ENCODE assay signal across 1 cellular context in genomic region chr12:106522708-106523107, GRCh38.
A peak's percentile ranks its signal among the peaks of the same experiment; 100 is the strongest.
TF ChIP-seq lines count a peak whose summit lies in the region.

No MANE protein-coding gene starts in this region.

TF ChIP-seq in K562, 482 proteins besides CTCF, POLR2A, EP300 and RAD21 (continued from another document and continues in another):
- TF ChIP-seq NR0B1 (IDR thresholded peaks at IDR 0.05; ENCODE audit: partially characterized antibody): no peak
- no peak for TF ChIP-seq KDM4B (IDR thresholded peaks at IDR 0.05; ENCODE audit: borderline replicate concordance in 2 of 2, low read depth in 1 of 2)
- TF ChIP-seq, protein P1, sequence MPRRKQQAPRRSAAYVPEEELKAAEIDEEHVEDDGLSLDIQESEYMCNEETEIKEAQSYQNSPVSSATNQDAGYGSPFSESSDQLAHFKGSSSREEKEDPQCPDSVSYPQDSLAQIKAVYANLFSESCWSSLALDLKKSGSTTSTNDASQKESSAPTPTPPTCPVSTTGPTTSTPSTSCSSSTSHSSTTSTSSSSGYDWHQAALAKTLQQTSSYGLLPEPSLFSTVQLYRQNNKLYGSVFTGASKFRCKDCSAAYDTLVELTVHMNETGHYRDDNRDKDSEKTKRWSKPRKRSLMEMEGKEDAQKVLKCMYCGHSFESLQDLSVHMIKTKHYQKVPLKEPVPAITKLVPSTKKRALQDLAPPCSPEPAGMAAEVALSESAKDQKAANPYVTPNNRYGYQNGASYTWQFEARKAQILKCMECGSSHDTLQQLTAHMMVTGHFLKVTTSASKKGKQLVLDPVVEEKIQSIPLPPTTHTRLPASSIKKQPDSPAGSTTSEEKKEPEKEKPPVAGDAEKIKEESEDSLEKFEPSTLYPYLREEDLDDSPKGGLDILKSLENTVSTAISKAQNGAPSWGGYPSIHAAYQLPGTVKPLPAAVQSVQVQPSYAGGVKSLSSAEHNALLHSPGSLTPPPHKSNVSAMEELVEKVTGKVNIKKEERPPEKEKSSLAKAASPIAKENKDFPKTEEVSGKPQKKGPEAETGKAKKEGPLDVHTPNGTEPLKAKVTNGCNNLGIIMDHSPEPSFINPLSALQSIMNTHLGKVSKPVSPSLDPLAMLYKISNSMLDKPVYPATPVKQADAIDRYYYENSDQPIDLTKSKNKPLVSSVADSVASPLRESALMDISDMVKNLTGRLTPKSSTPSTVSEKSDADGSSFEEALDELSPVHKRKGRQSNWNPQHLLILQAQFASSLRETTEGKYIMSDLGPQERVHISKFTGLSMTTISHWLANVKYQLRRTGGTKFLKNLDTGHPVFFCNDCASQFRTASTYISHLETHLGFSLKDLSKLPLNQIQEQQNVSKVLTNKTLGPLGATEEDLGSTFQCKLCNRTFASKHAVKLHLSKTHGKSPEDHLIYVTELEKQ (CRISPR knock-in tag; IDR thresholded peaks at IDR 0.05): no peak
- TF ChIP-seq SMARCE1 (IDR thresholded peaks at IDR 0.05): peak; percentile 61; the same call in 1 of the 2 replicates
- no peak for TF ChIP-seq ZC3H11A (IDR thresholded peaks at IDR 0.05; ENCODE audit: low read depth, low read length)
- TF ChIP-seq ZNF324 (CRISPR knock-in tag; IDR thresholded peaks at IDR 0.05): no peak
- TF ChIP-seq, protein P2, sequence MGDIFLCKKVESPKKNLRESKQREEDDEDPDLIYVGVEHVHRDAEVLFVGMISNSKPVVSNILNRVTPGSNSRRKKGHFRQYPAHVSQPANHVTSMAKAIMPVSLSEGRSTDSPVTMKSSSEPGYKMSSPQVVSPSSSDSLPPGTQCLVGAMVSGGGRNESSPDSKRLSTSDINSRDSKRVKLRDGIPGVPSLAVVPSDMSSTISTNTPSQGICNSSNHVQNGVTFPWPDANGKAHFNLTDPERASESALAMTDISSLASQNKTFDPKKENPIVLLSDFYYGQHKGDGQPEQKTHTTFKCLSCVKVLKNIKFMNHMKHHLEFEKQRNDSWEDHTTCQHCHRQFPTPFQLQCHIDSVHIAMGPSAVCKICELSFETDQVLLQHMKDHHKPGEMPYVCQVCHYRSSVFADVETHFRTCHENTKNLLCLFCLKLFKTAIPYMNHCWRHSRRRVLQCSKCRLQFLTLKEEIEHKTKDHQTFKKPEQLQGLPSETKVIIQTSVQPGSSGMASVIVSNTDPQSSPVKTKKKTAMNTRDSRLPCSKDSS (IDR thresholded peaks at IDR 0.05; ENCODE audit: low read depth, partially characterized antibody): no peak
- TF ChIP-seq ZNF445 (CRISPR knock-in tag; IDR thresholded peaks at IDR 0.05; ENCODE audit: low read depth): no peak
- no peak for TF ChIP-seq FOSL1 (tag; conservative IDR thresholded peaks at IDR 0.05)
- no peak for TF ChIP-seq STAT5B (CRISPR knock-in tag; IDR thresholded peaks at IDR 0.05)
- TF ChIP-seq FOXA3 (CRISPR knock-in tag; conservative IDR thresholded peaks at IDR 0.05 in 1 of 2, IDR thresholded peaks at IDR 0.05 in 1 of 2): no peak
- no peak for TF ChIP-seq MTA3 (IDR thresholded peaks at IDR 0.05; ENCODE audit: borderline replicate concordance)
- no peak for TF ChIP-seq TAL1 (IDR thresholded peaks at IDR 0.05)
- no peak for TF ChIP-seq JUNB (CRISPR knock-in tag; conservative IDR thresholded peaks at IDR 0.05)
- no peak for TF ChIP-seq KDM5B (IDR thresholded peaks at IDR 0.05; ENCODE audit: insufficient replicate concordance, low read depth, low read length)
- TF ChIP-seq, protein P3, sequence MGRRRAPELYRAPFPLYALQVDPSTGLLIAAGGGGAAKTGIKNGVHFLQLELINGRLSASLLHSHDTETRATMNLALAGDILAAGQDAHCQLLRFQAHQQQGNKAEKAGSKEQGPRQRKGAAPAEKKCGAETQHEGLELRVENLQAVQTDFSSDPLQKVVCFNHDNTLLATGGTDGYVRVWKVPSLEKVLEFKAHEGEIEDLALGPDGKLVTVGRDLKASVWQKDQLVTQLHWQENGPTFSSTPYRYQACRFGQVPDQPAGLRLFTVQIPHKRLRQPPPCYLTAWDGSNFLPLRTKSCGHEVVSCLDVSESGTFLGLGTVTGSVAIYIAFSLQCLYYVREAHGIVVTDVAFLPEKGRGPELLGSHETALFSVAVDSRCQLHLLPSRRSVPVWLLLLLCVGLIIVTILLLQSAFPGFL (CRISPR knock-in tag; IDR thresholded peaks at IDR 0.05): no peak
- 0 out of 2 replicates have a peak, but pooled peaks have one; percentile 26 for TF ChIP-seq DIDO1 (tag; IDR thresholded peaks at IDR 0.05; ENCODE audit: low read depth)
- TF ChIP-seq ERF (CRISPR knock-in tag; IDR thresholded peaks at IDR 0.05): no peak
- 0 out of 2 replicates have a peak, but pooled peaks have one; percentile 62 for TF ChIP-seq HLTF (IDR thresholded peaks at IDR 0.05)
- TF ChIP-seq COPS2 (conservative IDR thresholded peaks at IDR 0.05): no peak
- no peak for TF ChIP-seq HNRNPK (IDR thresholded peaks at IDR 0.05; ENCODE audit: low read depth, low read length, poor library complexity, severe bottlenecking)
- TF ChIP-seq, protein P4, sequence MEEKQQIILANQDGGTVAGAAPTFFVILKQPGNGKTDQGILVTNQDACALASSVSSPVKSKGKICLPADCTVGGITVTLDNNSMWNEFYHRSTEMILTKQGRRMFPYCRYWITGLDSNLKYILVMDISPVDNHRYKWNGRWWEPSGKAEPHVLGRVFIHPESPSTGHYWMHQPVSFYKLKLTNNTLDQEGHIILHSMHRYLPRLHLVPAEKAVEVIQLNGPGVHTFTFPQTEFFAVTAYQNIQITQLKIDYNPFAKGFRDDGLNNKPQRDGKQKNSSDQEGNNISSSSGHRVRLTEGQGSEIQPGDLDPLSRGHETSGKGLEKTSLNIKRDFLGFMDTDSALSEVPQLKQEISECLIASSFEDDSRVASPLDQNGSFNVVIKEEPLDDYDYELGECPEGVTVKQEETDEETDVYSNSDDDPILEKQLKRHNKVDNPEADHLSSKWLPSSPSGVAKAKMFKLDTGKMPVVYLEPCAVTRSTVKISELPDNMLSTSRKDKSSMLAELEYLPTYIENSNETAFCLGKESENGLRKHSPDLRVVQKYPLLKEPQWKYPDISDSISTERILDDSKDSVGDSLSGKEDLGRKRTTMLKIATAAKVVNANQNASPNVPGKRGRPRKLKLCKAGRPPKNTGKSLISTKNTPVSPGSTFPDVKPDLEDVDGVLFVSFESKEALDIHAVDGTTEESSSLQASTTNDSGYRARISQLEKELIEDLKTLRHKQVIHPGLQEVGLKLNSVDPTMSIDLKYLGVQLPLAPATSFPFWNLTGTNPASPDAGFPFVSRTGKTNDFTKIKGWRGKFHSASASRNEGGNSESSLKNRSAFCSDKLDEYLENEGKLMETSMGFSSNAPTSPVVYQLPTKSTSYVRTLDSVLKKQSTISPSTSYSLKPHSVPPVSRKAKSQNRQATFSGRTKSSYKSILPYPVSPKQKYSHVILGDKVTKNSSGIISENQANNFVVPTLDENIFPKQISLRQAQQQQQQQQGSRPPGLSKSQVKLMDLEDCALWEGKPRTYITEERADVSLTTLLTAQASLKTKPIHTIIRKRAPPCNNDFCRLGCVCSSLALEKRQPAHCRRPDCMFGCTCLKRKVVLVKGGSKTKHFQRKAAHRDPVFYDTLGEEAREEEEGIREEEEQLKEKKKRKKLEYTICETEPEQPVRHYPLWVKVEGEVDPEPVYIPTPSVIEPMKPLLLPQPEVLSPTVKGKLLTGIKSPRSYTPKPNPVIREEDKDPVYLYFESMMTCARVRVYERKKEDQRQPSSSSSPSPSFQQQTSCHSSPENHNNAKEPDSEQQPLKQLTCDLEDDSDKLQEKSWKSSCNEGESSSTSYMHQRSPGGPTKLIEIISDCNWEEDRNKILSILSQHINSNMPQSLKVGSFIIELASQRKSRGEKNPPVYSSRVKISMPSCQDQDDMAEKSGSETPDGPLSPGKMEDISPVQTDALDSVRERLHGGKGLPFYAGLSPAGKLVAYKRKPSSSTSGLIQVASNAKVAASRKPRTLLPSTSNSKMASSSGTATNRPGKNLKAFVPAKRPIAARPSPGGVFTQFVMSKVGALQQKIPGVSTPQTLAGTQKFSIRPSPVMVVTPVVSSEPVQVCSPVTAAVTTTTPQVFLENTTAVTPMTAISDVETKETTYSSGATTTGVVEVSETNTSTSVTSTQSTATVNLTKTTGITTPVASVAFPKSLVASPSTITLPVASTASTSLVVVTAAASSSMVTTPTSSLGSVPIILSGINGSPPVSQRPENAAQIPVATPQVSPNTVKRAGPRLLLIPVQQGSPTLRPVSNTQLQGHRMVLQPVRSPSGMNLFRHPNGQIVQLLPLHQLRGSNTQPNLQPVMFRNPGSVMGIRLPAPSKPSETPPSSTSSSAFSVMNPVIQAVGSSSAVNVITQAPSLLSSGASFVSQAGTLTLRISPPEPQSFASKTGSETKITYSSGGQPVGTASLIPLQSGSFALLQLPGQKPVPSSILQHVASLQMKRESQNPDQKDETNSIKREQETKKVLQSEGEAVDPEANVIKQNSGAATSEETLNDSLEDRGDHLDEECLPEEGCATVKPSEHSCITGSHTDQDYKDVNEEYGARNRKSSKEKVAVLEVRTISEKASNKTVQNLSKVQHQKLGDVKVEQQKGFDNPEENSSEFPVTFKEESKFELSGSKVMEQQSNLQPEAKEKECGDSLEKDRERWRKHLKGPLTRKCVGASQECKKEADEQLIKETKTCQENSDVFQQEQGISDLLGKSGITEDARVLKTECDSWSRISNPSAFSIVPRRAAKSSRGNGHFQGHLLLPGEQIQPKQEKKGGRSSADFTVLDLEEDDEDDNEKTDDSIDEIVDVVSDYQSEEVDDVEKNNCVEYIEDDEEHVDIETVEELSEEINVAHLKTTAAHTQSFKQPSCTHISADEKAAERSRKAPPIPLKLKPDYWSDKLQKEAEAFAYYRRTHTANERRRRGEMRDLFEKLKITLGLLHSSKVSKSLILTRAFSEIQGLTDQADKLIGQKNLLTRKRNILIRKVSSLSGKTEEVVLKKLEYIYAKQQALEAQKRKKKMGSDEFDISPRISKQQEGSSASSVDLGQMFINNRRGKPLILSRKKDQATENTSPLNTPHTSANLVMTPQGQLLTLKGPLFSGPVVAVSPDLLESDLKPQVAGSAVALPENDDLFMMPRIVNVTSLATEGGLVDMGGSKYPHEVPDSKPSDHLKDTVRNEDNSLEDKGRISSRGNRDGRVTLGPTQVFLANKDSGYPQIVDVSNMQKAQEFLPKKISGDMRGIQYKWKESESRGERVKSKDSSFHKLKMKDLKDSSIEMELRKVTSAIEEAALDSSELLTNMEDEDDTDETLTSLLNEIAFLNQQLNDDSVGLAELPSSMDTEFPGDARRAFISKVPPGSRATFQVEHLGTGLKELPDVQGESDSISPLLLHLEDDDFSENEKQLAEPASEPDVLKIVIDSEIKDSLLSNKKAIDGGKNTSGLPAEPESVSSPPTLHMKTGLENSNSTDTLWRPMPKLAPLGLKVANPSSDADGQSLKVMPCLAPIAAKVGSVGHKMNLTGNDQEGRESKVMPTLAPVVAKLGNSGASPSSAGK (IDR thresholded peaks at IDR 0.05): no peak
- TF ChIP-seq RFX1 (IDR thresholded peaks at IDR 0.05): no peak
- TF ChIP-seq, protein P5, sequence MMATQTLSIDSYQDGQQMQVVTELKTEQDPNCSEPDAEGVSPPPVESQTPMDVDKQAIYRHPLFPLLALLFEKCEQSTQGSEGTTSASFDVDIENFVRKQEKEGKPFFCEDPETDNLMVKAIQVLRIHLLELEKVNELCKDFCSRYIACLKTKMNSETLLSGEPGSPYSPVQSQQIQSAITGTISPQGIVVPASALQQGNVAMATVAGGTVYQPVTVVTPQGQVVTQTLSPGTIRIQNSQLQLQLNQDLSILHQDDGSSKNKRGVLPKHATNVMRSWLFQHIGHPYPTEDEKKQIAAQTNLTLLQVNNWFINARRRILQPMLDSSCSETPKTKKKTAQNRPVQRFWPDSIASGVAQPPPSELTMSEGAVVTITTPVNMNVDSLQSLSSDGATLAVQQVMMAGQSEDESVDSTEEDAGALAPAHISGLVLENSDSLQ (IDR thresholded peaks at IDR 0.05): no peak
- TF ChIP-seq JUND (IDR thresholded peaks at IDR 0.05; ENCODE audit: borderline replicate concordance, low read depth, low read length): peak; percentile 25; the same call in 1 of the 2 replicates
- TF ChIP-seq JUND (tag; IDR thresholded peaks at IDR 0.05; ENCODE audit: borderline replicate concordance, low read depth, low read length): no peak
- no peak for TF ChIP-seq PHTF2 (CRISPR knock-in tag; IDR thresholded peaks at IDR 0.05)
- no peak for TF ChIP-seq ZNF644 (tag; IDR thresholded peaks at IDR 0.05; ENCODE audit: low read depth)
- TF ChIP-seq NCOR1 (IDR thresholded peaks at IDR 0.05): peak; percentile 29; the same call in 1 of the 2 replicates
- no peak for TF ChIP-seq CSDE1 (IDR thresholded peaks at IDR 0.05)
- TF ChIP-seq ILK (tag; IDR thresholded peaks at IDR 0.05; ENCODE audit: borderline replicate concordance, low read depth): no peak
- TF ChIP-seq, protein P6, sequence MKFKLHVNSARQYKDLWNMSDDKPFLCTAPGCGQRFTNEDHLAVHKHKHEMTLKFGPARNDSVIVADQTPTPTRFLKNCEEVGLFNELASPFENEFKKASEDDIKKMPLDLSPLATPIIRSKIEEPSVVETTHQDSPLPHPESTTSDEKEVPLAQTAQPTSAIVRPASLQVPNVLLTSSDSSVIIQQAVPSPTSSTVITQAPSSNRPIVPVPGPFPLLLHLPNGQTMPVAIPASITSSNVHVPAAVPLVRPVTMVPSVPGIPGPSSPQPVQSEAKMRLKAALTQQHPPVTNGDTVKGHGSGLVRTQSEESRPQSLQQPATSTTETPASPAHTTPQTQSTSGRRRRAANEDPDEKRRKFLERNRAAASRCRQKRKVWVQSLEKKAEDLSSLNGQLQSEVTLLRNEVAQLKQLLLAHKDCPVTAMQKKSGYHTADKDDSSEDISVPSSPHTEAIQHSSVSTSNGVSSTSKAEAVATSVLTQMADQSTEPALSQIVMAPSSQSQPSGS (CRISPR knock-in tag; IDR thresholded peaks at IDR 0.05): no peak
- TF ChIP-seq U2AF2 (optimal IDR thresholded peaks at IDR 0.05; ENCODE audit: low read depth, low read length): no peak
- TF ChIP-seq POLR2AphosphoS2 (IDR thresholded peaks at IDR 0.05; ENCODE audit: low read length): no peak
- TF ChIP-seq CBFB (CRISPR knock-in tag; IDR thresholded peaks at IDR 0.05): no peak
- TF ChIP-seq CREB5 (CRISPR knock-in tag; IDR thresholded peaks at IDR 0.05): no peak
